ENCODE assay signal across 24 cellular contexts in genomic region chr3:71202848-71203390, GRCh38.
DNase-seq lines count a peak whose midpoint lies in the region; ATAC-seq and TF ChIP-seq lines count a peak whose summit lies in the region.
"Had no signal": no experiment of that assay in that cellular context is flagged by ENCODE, and none has a peak within 500 bp of the region (broad histone marks: within the 10 kb centered on the region; RNA-seq: fewer than 3 reads in every experiment).

No MANE protein-coding gene starts in this region.

- no peak for TF ChIP-seq EP300 in gastroesophageal sphincter (IDR thresholded peaks at IDR 0.05)

- H3K4me3 Mint-ChIP-seq in CD8-positive, alpha-beta T cell, result no peak overlapping the region
- no peak overlapping the region for H3K4me3 Mint-ChIP-seq in stimulated activated memory B cell treated with anti-CD40 and anti-IgM and Interleukin-4, amounts not matched to agents 10 μg/mL and 1 μg/mL and 100 μg/mL, for 72 hours
- H3K4me3 Mint-ChIP-seq: CD8-positive, alpha-beta memory T cell; mesothelial cell of epicardium; nephron; T-helper 2 cell treated with Interferon-gamma antibody and Interleukin-4, amounts not matched to agents 5 μg/mL and 100 μg/mL, for 36 hours; WTC11 had no signal

- H3K4me1 ChIP-seq in CD8-positive, alpha-beta T cell (ENCODE audit: insufficient read depth, low read length), result peaks cover 33% of the 10 kb centered on the region
- peaks cover 15 to 69% (median 22%) of the 10 kb centered on the region in 3 donors for H3K4me1 ChIP-seq in gastroesophageal sphincter
- no peaks in the 10 kb centered on the region for H3K4me1 ChIP-seq in uterus

- POLR2A ChIA-PET in CD8-positive, alpha-beta T cell (lab: Charles Lee), result interaction anchor here (1.1 kb wide), 1 partner anchor 43 kb away, joined by 3 read pairs; no protein-coding TSS in a partner anchor

- H3K9me3 Mint-ChIP-seq in CD8-positive, alpha-beta T cell, result no peaks in the 10 kb centered on the region
- H3K9me3 Mint-ChIP-seq in stimulated activated memory B cell treated with anti-CD40 and anti-IgM and Interleukin-4, amounts not matched to agents 10 μg/mL and 1 μg/mL and 100 μg/mL, for 72 hours, result no peaks in the 10 kb centered on the region
- H3K9me3 Mint-ChIP-seq: activated T-helper 2 cell treated with anti-CD3 and anti-CD28 coated beads, Interferon-gamma antibody, Interleukin-2, Interleukin-4, amounts not matched to agents 10 μg/mL and 5 μg/mL and 100 μg/mL, durations not matched to agents 14 hours and 24 hours and 36 hours; CD8-positive, alpha-beta memory T cell; mesothelial cell of epicardium; nephron; T-helper 2 cell treated with Interferon-gamma antibody and Interleukin-4, amounts not matched to agents 5 μg/mL and 100 μg/mL, for 36 hours; WTC11 had no signal

- no peak for TF ChIP-seq CTCF in CD8-positive, alpha-beta T cell (IDR thresholded peaks at IDR 0.05)
- TF ChIP-seq CTCF in gastroesophageal sphincter (IDR thresholded peaks at IDR 0.05), result no peak
- TF ChIP-seq CTCF in uterus (IDR thresholded peaks at IDR 0.05), result no peak

- H3K36me3 ChIP-seq in CD8-positive, alpha-beta T cell (ENCODE audit: insufficient read depth, low read length), result peaks cover 1% of the 10 kb centered on the region
- H3K36me3 ChIP-seq in SK-N-MC (ENCODE audit: insufficient read depth, low read length) (no peaks in the 10 kb centered on the region), gastroesophageal sphincter (peaks cover 0 to 2% of the 10 kb centered on the region in 2 donors), uterus (no peaks in the 10 kb centered on the region)
- H3K36me3 ChIP-seq: brain microvascular endothelial cell, heart left ventricle, MG63 had no signal

- H3K9me3 ChIP-seq in CD8-positive, alpha-beta T cell (ENCODE audit: low read length), result no peaks in the 10 kb centered on the region
- H3K9me3 ChIP-seq in SK-N-MC (ENCODE audit: low read depth, low read length), result no peaks in the 10 kb centered on the region
- no peaks in the 10 kb centered on the region for H3K9me3 ChIP-seq in gastroesophageal sphincter
- H3K9me3 ChIP-seq in uterus, result no peaks in the 10 kb centered on the region
- H3K9me3 ChIP-seq: heart left ventricle, MG63, testis had no signal

- H3K4me1 Mint-ChIP-seq in CD8-positive, alpha-beta T cell (ENCODE audit: low read depth), result peaks cover 69% of the 10 kb centered on the region
- H3K4me1 Mint-ChIP-seq in stimulated activated memory B cell treated with anti-CD40 and anti-IgM and Interleukin-4, amounts not matched to agents 10 μg/mL and 1 μg/mL and 100 μg/mL, for 72 hours, result peaks cover 36% of the 10 kb centered on the region

- H3K27ac ChIP-seq in CD8-positive, alpha-beta T cell (ENCODE audit: low read depth, low read length), result no peak overlapping the region
- H3K27ac ChIP-seq in SK-N-MC (peak overlapping the region; percentile 100), gastroesophageal sphincter (peak overlapping the region; percentile 59 to 67 (median 64)), uterus (peak overlapping the region in 1 of 2 donors; percentile 37)
- H3K27ac ChIP-seq: brain microvascular endothelial cell, epithelial cell of prostate, testis had no signal

- peak overlapping the region; percentile 75 for H3K9ac ChIP-seq in SK-N-MC (ENCODE audit: insufficient read length)

- H3K27me3 Mint-ChIP-seq in CD8-positive, alpha-beta T cell (ENCODE audit: low read depth), result no peaks in the 10 kb centered on the region
- H3K27me3 Mint-ChIP-seq in stimulated activated memory B cell treated with anti-CD40 and anti-IgM and Interleukin-4, amounts not matched to agents 10 μg/mL and 1 μg/mL and 100 μg/mL, for 72 hours, result no peaks in the 10 kb centered on the region
- H3K27me3 Mint-ChIP-seq: CD8-positive, alpha-beta memory T cell had no signal

- no peak overlapping the region for H3K4me3 ChIP-seq in CD8-positive, alpha-beta T cell (ENCODE audit: low read depth, low read length)
- H3K4me3 ChIP-seq in SK-N-MC (peak overlapping the region; percentile 48), gastroesophageal sphincter (no peak overlapping the region), uterus (no peak overlapping the region)
- H3K4me3 ChIP-seq: heart left ventricle, MG63, testis had no signal

- DNase-seq in CD8-positive, alpha-beta T cell, result no peak
- DNase-seq in SK-N-MC (ENCODE audit: low read depth, low spot score) (peak; percentile 28), uterus (no peak), T-helper 2 cell (no peak)
- DNase-seq: activated CD8-positive, alpha-beta memory T cell treated with anti-CD3 and anti-CD28 coated beads, Interleukin-2, amount 50 U/mL, for 4 hours; brain microvascular endothelial cell; CD8-positive, alpha-beta memory T cell; effector CD4-positive, alpha-beta T cell; GDM1; heart left ventricle; MG63; NCI-H1417; NCI-H2081; posterior cingulate gyrus; testis had no signal

- H3K27me3 ChIP-seq in CD8-positive, alpha-beta T cell (ENCODE audit: insufficient read depth, low read length), result no peaks in the 10 kb centered on the region
- H3K27me3 ChIP-seq in gastroesophageal sphincter (no peaks in the 10 kb centered on the region), uterus (no peaks in the 10 kb centered on the region)
- H3K27me3 ChIP-seq: brain microvascular endothelial cell, heart left ventricle, MG63, testis had no signal

- peaks cover 15% of the 10 kb centered on the region for H3K36me3 Mint-ChIP-seq in CD8-positive, alpha-beta T cell
- peaks cover 13% of the 10 kb centered on the region for H3K36me3 Mint-ChIP-seq in stimulated activated memory B cell treated with anti-CD40 and anti-IgM and Interleukin-4, amounts not matched to agents 10 μg/mL and 1 μg/mL and 100 μg/mL, for 72 hours
- H3K36me3 Mint-ChIP-seq: mesothelial cell of epicardium, WTC11 had no signal

- intact Hi-C loops in CD8-positive, alpha-beta T cell (cut with DNase I, micrococcal nuclease), result loop anchor here in 1 of 2 experiments (2.0 to 5.0 kb wide), 3 partner anchors 14 to 66 kb away; no protein-coding TSS in a partner anchor
- intact Hi-C loops in uterus (cut with DNase I; ENCODE audit: low total_unique reads), result no loop called here

- 25 to 35% methylated on average over 5 of the region's 5 CpGs for WGBS in gastroesophageal sphincter (ENCODE audit: low coverage in 1 of 2), 2 donors

- CTCF ChIA-PET in CD8-positive, alpha-beta T cell (lab: Charles Lee), result interaction anchor here (0.6 to 1.3 kb wide), 4 partner anchors 13 to 72 kb away, joined by 3 read pairs; no protein-coding TSS in a partner anchor

- TF ChIP-seq POLR2A in gastroesophageal sphincter (IDR thresholded peaks at IDR 0.05) (no peak), uterus (IDR thresholded peaks at IDR 0.05) (no peak)

- peak overlapping the region; percentile 5 for H3K27ac Mint-ChIP-seq in CD8-positive, alpha-beta T cell
- H3K27ac Mint-ChIP-seq in stimulated activated memory B cell treated with anti-CD40 and anti-IgM and Interleukin-4, amounts not matched to agents 10 μg/mL and 1 μg/mL and 100 μg/mL, for 72 hours, result peak overlapping the region; percentile 50
- H3K27ac Mint-ChIP-seq: activated T-helper 2 cell treated with anti-CD3 and anti-CD28 coated beads, Interferon-gamma antibody, Interleukin-2, Interleukin-4, amounts not matched to agents 10 μg/mL and 5 μg/mL and 100 μg/mL, durations not matched to agents 14 hours and 24 hours and 36 hours; mesothelial cell of epicardium; T-helper 2 cell treated with Interferon-gamma antibody and Interleukin-4, amounts not matched to agents 5 μg/mL and 100 μg/mL, for 36 hours; WTC11 had no signal

- no peak for ATAC-seq in CD8-positive, alpha-beta T cell
- no peak for ATAC-seq in gastroesophageal sphincter
- ATAC-seq in stimulated activated memory B cell treated with anti-CD40 and anti-IgM and Interleukin-4, amounts not matched to agents 10 μg/mL and 1 μg/mL and 100 μg/mL, for 72 hours, result no peak
- ATAC-seq in GM21786 (IDR thresholded peaks at IDR 0.05; ENCODE audit: unreplicated experiment), result no peak
- ATAC-seq: WTC11 had no signal
